ENCODE assay signal across 1 cellular context in genomic region chr4:139177888-139178609, GRCh38.
TF ChIP-seq lines count a peak whose summit lies in the region.

No MANE protein-coding gene starts in this region.

TF ChIP-seq in neural cell, 6 proteins besides CTCF, POLR2A, EP300 and RAD21 (continued from another document):
- peak; percentile 95 for TF ChIP-seq POLR2AphosphoS5 (IDR thresholded peaks at IDR 0.05)
- peak; percentile 93 for TF ChIP-seq TAF1 (IDR thresholded peaks at IDR 0.05; ENCODE audit: low read depth)
- peak; percentile 88 for TF ChIP-seq REST (IDR thresholded peaks at IDR 0.05; ENCODE audit: borderline replicate concordance)
- TF ChIP-seq MXI1 (conservative IDR thresholded peaks at IDR 0.05; ENCODE audit: poor library complexity, severe bottlenecking), result peak; percentile 85
